2 cellular contexts compared by ENCODE assay signal in genomic region chr19:6769006-6769637, GRCh38.
TF ChIP-seq lines count a peak whose summit lies in the region.

No MANE protein-coding gene starts in this region.

TF ChIP-seq in Ishikawa, 13 proteins besides CTCF, POLR2A, EP300 and RAD21:
- TF ChIP-seq TEAD4 (IDR thresholded peaks at IDR 0.05) (no peak), EGR1 (IDR thresholded peaks at IDR 0.05) (no peak), NFIC (IDR thresholded peaks at IDR 0.05) (no peak), TCF12 (IDR thresholded peaks at IDR 0.05; ENCODE audit: low read depth) (no peak), ZBTB7A (IDR thresholded peaks at IDR 0.05; ENCODE audit: low read depth) (no peak), TAF1 (IDR thresholded peaks at IDR 0.05; ENCODE audit: low read depth) (no peak), MAX (IDR thresholded peaks at IDR 0.05) (no peak)
- TF ChIP-seq, protein P1, sequence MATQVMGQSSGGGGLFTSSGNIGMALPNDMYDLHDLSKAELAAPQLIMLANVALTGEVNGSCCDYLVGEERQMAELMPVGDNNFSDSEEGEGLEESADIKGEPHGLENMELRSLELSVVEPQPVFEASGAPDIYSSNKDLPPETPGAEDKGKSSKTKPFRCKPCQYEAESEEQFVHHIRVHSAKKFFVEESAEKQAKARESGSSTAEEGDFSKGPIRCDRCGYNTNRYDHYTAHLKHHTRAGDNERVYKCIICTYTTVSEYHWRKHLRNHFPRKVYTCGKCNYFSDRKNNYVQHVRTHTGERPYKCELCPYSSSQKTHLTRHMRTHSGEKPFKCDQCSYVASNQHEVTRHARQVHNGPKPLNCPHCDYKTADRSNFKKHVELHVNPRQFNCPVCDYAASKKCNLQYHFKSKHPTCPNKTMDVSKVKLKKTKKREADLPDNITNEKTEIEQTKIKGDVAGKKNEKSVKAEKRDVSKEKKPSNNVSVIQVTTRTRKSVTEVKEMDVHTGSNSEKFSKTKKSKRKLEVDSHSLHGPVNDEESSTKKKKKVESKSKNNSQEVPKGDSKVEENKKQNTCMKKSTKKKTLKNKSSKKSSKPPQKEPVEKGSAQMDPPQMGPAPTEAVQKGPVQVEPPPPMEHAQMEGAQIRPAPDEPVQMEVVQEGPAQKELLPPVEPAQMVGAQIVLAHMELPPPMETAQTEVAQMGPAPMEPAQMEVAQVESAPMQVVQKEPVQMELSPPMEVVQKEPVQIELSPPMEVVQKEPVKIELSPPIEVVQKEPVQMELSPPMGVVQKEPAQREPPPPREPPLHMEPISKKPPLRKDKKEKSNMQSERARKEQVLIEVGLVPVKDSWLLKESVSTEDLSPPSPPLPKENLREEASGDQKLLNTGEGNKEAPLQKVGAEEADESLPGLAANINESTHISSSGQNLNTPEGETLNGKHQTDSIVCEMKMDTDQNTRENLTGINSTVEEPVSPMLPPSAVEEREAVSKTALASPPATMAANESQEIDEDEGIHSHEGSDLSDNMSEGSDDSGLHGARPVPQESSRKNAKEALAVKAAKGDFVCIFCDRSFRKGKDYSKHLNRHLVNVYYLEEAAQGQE (IDR thresholded peaks at IDR 0.05; ENCODE audit: low read depth): no peak

TF ChIP-seq in GM12878, 131 proteins besides CTCF, POLR2A, EP300 and RAD21:
- peak; percentile 42; the same call in 1 of the 2 replicates for TF ChIP-seq GATAD2B (conservative IDR thresholded peaks at IDR 0.05; ENCODE audit: low read depth)
- TF ChIP-seq JUNB (IDR thresholded peaks at IDR 0.05): no peak
